1 cellular context compared by ENCODE assay signal in genomic region chr12:9617124-9617523, GRCh38.
TF ChIP-seq lines count a peak whose summit lies in the region.

No MANE protein-coding gene starts in this region.

TF ChIP-seq in GM12878, 131 proteins besides CTCF, POLR2A, EP300 and RAD21:
- no peak for TF ChIP-seq SUZ12 (IDR thresholded peaks at IDR 0.05; ENCODE audit: unreplicated experiment)
- no peak for TF ChIP-seq NR2C2 (IDR thresholded peaks at IDR 0.05; ENCODE audit: borderline replicate concordance, control insufficient read depth, insufficient read length, low read depth)
- no peak for TF ChIP-seq PML (IDR thresholded peaks at IDR 0.05; ENCODE audit: low read length)
- TF ChIP-seq ZNF207 (IDR thresholded peaks at IDR 0.05; ENCODE audit: borderline replicate concordance) = no peak
- no peak for TF ChIP-seq SMAD5 (IDR thresholded peaks at IDR 0.05; ENCODE audit: low read depth)
- no peak for TF ChIP-seq TAF1 (IDR thresholded peaks at IDR 0.05; ENCODE audit: borderline replicate concordance, low read depth, low read length)
- no peak for TF ChIP-seq ASH2L (IDR thresholded peaks at IDR 0.05; ENCODE audit: borderline replicate concordance, low read depth)
- 0 out of 2 replicates have a peak, but pooled peaks have one; percentile 25 for TF ChIP-seq RUNX3 (IDR thresholded peaks at IDR 0.05; ENCODE audit: low read length)
- TF ChIP-seq RFX5 (IDR thresholded peaks at IDR 0.05; ENCODE audit: low read depth, low read length) = no peak
- no peak for TF ChIP-seq RELA (IDR thresholded peaks at IDR 0.05; ENCODE audit: borderline replicate concordance, partially characterized antibody)
- no peak for TF ChIP-seq USF1 (IDR thresholded peaks at IDR 0.05; ENCODE audit: borderline replicate concordance, extremely low read length, insufficient read depth, low read depth, low read length)
- TF ChIP-seq SPI1 (IDR thresholded peaks at IDR 0.05; ENCODE audit: borderline replicate concordance, insufficient read depth, low read depth, low read length) = 0 out of 2 replicates have a peak, but pooled peaks have one; percentile 4
- TF ChIP-seq CEBPB (IDR thresholded peaks at IDR 0.05; ENCODE audit: borderline replicate concordance in 1 of 2, low read depth in 2 of 2, low read length in 2 of 2) = no peak
